ENCODE assay signal across 9 cellular contexts in genomic region chr5:78907255-78907886, GRCh38.
DNase-seq lines count a peak whose midpoint lies in the region; ATAC-seq and TF ChIP-seq lines count a peak whose summit lies in the region.
"Had no signal": no experiment of that assay in that cellular context is flagged by ENCODE, and none has a peak within 500 bp of the region (broad histone marks: within the 10 kb centered on the region; RNA-seq: fewer than 3 reads in every experiment).

No MANE protein-coding gene starts in this region.

- WGBS in tibial nerve, 2 donors, result 65 to 66% methylated on average over 11 of the region's 11 CpGs

- no peak for TF ChIP-seq POLR2A in tibial nerve (IDR thresholded peaks at IDR 0.05)

- ATAC-seq in HG03469 (IDR thresholded peaks at IDR 0.05; ENCODE audit: unreplicated experiment) (no peak), GM21717 (IDR thresholded peaks at IDR 0.05; ENCODE audit: unreplicated experiment) (no peak), HG02588 (IDR thresholded peaks at IDR 0.05; ENCODE audit: unreplicated experiment) (no peak)

- TF ChIP-seq EP300 in tibial nerve (IDR thresholded peaks at IDR 0.05), result no peak

- peak overlapping the region in 3 of 4 donors; percentile 40 to 63 (median 46) for H3K27ac ChIP-seq in tibial nerve
- H3K27ac ChIP-seq: 22Rv1 had no signal

- H3K27me3 ChIP-seq in adipocyte (replicated peaks; ENCODE audit: control insufficient read depth, insufficient read depth, low read length), result no peaks in the 10 kb centered on the region
- H3K27me3 ChIP-seq in tibial nerve, result no peaks in the 10 kb centered on the region

- H3K4me1 ChIP-seq in adipocyte (ENCODE audit: control insufficient read depth, insufficient read depth, low read length), result peaks cover 41% of the 10 kb centered on the region
- H3K4me1 ChIP-seq in tibial nerve, result peaks cover 0 to 40% (median 14%) of the 10 kb centered on the region in 4 donors

- DNase-seq in DMS53 (lab: John Stamatoyannopoulos, UW), result peak; percentile 70
- no peak for DNase-seq in DMS53 treated with DMSO at 0.1 percent for 48 hours (lab: John Stamatoyannopoulos, UW; ENCODE audit: unreplicated experiment)
- peak; percentile 92 for DNase-seq in adipocyte (ENCODE audit: low read depth)
- peak; percentile 38 for DNase-seq in kidney tubule cell (ENCODE audit: low spot score)
- DNase-seq in tibial nerve (ENCODE audit: low spot score in 2 of 2), result peak in 1 of 2 donors; percentile 29

- peak overlapping the region; percentile 35 for H3K9ac ChIP-seq in adipocyte (ENCODE audit: low read length)

- no peaks in the 10 kb centered on the region for H3K36me3 ChIP-seq in adipocyte (ENCODE audit: control insufficient read depth, insufficient read depth, low read length, severe bottlenecking)
- no peaks in the 10 kb centered on the region for H3K36me3 ChIP-seq in tibial nerve

- H3K9me3 ChIP-seq in adipocyte (ENCODE audit: control insufficient read depth, low read length), result no peaks in the 10 kb centered on the region
- H3K9me3 ChIP-seq in tibial nerve, result no peaks in the 10 kb centered on the region

- TF ChIP-seq CTCF in tibial nerve (IDR thresholded peaks at IDR 0.05), result no peak

- H3K4me3 ChIP-seq in adipocyte (ENCODE audit: low read length) (peak overlapping the region; percentile 70), tibial nerve (no peak overlapping the region)
